In the genomic region with DNA sequence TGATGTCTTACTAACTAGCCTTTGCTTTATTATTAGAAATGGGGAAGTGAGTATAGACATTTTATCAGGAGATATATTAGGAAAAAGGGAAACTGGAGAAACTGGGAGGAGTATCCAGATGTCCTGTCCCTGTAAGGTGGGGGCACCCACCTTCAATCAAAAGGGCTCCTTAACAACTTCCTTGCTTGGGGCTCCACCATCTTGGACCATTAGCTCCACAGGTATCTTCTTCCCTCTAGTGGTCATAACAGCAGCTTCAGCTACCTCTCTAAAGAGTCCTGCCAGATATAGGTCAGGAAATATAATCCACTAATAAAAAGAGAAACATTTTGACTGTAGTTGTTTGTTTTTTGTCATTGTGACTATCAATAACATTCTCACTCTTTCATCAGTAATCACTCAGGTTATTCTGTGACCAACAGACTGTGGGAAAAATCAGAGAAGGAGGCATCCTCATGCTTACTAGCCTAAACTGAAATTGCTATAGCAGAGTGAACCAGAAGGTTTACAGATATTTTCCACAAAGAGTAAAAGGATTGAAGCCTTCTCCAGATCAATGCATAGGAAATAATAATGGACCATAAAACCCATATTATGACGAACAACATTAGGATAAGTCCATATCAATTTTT, we compare ENCODE assay signal across 1 cellular context.
TF ChIP-seq lines count a peak whose summit lies in the region.

No MANE protein-coding gene starts in this region.

TF ChIP-seq in HepG2, 621 proteins besides CTCF, POLR2A, EP300 and RAD21:
- TF ChIP-seq STAG1 (CRISPR knock-in tag; IDR thresholded peaks at IDR 0.05): peak; percentile 32; the same call in 1 of the 2 replicates
- TF ChIP-seq, protein P1, sequence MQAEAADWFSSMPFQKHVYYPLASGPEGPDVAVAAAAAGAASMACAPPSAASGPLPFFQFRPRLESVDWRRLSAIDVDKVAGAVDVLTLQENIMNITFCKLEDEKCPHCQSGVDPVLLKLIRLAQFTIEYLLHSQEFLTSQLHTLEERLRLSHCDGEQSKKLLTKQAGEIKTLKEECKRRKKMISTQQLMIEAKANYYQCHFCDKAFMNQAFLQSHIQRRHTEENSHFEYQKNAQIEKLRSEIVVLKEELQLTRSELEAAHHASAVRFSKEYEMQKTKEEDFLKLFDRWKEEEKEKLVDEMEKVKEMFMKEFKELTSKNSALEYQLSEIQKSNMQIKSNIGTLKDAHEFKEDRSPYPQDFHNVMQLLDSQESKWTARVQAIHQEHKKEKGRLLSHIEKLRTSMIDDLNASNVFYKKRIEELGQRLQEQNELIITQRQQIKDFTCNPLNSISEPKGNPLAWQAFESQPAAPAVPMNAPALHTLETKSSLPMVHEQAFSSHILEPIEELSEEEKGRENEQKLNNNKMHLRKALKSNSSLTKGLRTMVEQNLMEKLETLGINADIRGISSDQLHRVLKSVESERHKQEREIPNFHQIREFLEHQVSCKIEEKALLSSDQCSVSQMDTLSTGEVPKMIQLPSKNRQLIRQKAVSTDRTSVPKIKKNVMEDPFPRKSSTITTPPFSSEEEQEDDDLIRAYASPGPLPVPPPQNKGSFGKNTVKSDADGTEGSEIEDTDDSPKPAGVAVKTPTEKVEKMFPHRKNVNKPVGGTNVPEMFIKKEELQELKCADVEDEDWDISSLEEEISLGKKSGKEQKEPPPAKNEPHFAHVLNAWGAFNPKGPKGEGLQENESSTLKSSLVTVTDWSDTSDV (CRISPR knock-in tag; IDR thresholded peaks at IDR 0.05): no peak
- TF ChIP-seq SMC3 (IDR thresholded peaks at IDR 0.05; ENCODE audit: low read length): peak; percentile 3; the same call in 1 of the 2 replicates
- no peak for TF ChIP-seq ZNF225 (CRISPR knock-in tag; IDR thresholded peaks at IDR 0.05)
